8 cellular contexts compared by ENCODE assay signal in the genomic region with DNA sequence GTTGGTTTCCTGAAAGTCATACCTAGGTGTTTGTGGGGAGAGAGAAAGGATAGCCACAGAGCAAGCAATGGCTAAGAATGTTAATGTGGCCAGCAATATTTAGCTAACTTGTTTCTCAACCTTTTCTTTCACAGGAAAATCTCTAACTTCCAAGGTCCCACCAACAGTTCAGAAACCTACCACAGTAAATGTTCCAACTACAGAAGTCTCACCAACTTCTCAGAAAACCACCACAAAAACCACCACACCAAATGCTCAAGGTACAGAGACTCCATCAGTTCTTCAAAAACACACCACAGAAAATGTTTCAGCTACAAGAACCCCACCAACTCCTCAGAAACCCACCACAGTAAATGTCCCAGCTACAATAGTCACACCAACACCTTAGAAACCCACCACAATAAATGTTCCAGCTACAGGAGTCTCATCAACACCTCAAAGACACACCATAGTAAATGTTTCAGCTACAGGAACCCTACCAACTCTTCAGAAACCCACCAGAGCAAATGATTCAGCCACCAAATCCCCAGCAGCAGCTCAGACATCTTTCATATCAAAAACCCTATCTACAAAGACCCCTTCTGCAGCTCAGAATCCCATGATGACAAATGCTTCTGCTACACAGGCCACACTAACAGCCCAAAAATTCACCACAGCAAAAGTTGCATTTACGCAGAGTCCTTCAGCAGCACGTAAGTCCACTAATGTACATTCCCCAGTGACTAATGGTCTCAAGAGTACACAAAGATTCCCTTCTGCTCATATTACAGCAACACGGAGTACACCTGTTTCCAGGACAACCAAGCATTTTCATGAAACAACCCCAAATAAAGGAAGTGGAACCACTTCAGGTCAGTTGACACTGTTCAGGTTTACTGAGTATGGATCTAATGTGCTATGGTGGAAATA. TPM values are rescaled to one million over a fixed set of nuclear protein-coding genes. Genes with fewer than 3 reads are reported as not detected.
DNase-seq lines count a peak whose midpoint lies in the region; ATAC-seq, FAIRE-seq and TF ChIP-seq lines count a peak whose summit lies in the region.

No MANE protein-coding gene starts in this region.

- POLR2A ChIA-PET in endothelial cell of umbilical vein (lab: Charles Lee), result no interaction called here

- peaks cover 86% of the 10 kb centered on the region for H3K4me1 Mint-ChIP-seq in stimulated activated naive CD8-positive, alpha-beta T cell treated with anti-CD3 and anti-CD28 coated beads, Interleukin-15, Interleukin-2, amounts not matched to agents 100 ng/mL and 50 ng/mL, for 24 hours (ENCODE audit: low read depth)

- H3K36me3 ChIP-seq in OCI-LY1 (ENCODE audit: insufficient read depth, low read length) (peaks cover 21% of the 10 kb centered on the region), endothelial cell of umbilical vein (ENCODE audit: control insufficient read depth in 2 of 2, extremely low read depth in 1 of 2, insufficient read depth in 2 of 2, low read length in 2 of 2) (peaks cover 6 to 35% of the 10 kb centered on the region in 2 experiments), GM23248 (ENCODE audit: low read depth) (peaks cover 40% of the 10 kb centered on the region)

- H3K9me3 ChIP-seq in OCI-LY1 (ENCODE audit: low read length), result peaks cover 10% of the 10 kb centered on the region; the same call in 1 of the 2 replicates
- no peaks in the 10 kb centered on the region for H3K9me3 ChIP-seq in endothelial cell of umbilical vein (replicated peaks; ENCODE audit: control insufficient read depth, insufficient read depth, low read length)
- no peaks in the 10 kb centered on the region for H3K9me3 ChIP-seq in GM23248 (ENCODE audit: low read depth)

- dilution Hi-C loops in endothelial cell of umbilical vein (cut with MboI; ENCODE audit: extremely low pct_ligation_motif_present, low sequenced_read_pairs), result no loop called here

- H3K27me3 ChIP-seq in OCI-LY1 (ENCODE audit: insufficient read depth, low read length) (no peaks in the 10 kb centered on the region), endothelial cell of umbilical vein (ENCODE audit: control insufficient read depth in 2 of 2, insufficient read depth in 2 of 2, low read length in 2 of 2) (no peaks in the 10 kb centered on the region), GM23248 (replicated peaks; ENCODE audit: insufficient read depth) (no peaks in the 10 kb centered on the region)

- peak; percentile 70 for ATAC-seq in HG02938 (IDR thresholded peaks at IDR 0.05; ENCODE audit: unreplicated experiment)

- H3K9me2 ChIP-seq in OCI-LY1 (ENCODE audit: low read depth, low read length) (no peaks in the 10 kb centered on the region), GM23248 (ENCODE audit: insufficient read depth) (no peaks in the 10 kb centered on the region)

- intact Hi-C loops in endothelial cell of umbilical vein (cut with micrococcal nuclease), result no loop called here

- H3K9ac ChIP-seq in OCI-LY1 (ENCODE audit: low read length) (no peak overlapping the region), endothelial cell of umbilical vein (replicated peaks; ENCODE audit: extremely low read depth, insufficient read depth, low read length) (no peak overlapping the region), GM23248 (no peak overlapping the region)

- H3K79me2 ChIP-seq in OCI-LY1 (ENCODE audit: insufficient read depth, low read length) (no peaks in the 10 kb centered on the region), endothelial cell of umbilical vein (ENCODE audit: control insufficient read depth, insufficient read depth, low read length) (peaks cover 2% of the 10 kb centered on the region), GM23248 (ENCODE audit: insufficient read depth) (no peaks in the 10 kb centered on the region)

- H3K9me3 Mint-ChIP-seq in stimulated activated naive CD8-positive, alpha-beta T cell treated with anti-CD3 and anti-CD28 coated beads, Interleukin-15, Interleukin-2, amounts not matched to agents 100 ng/mL and 50 ng/mL, for 24 hours, result peaks cover 25% of the 10 kb centered on the region

- CTCF ChIA-PET in endothelial cell of umbilical vein (lab: Charles Lee), result interaction anchor here (0.8 to 1.3 kb wide), 3 partner anchors 65 to 252 kb away, joined by 3 to 4 read pairs (median 4); no protein-coding TSS in a partner anchor

- H3K4me2 ChIP-seq in OCI-LY1 (ENCODE audit: low read length) (no peak overlapping the region), endothelial cell of umbilical vein (ENCODE audit: insufficient read depth, low read length) (no peak overlapping the region), GM23248 (ENCODE audit: unreplicated experiment) (no peak overlapping the region)

- peaks cover 20% of the 10 kb centered on the region for H3K4me1 ChIP-seq in OCI-LY1 (ENCODE audit: insufficient read depth, low read length, severe bottlenecking)
- H3K4me1 ChIP-seq in endothelial cell of umbilical vein (ENCODE audit: control insufficient read depth, extremely low read depth, insufficient read depth, low read length), result no peaks in the 10 kb centered on the region
- H3K4me1 ChIP-seq in GM23248 (ENCODE audit: insufficient read depth), result 0 out of 2 replicates have a peak, but pooled peaks cover 5% of the 10 kb centered on the region

- TF ChIP-seq CTCF in OCI-LY1 (IDR thresholded peaks at IDR 0.05; ENCODE audit: low read length), result no peak
- TF ChIP-seq CTCF in endothelial cell of umbilical vein (IDR thresholded peaks at IDR 0.05; ENCODE audit: extremely low read depth in 1 of 2, insufficient read depth in 1 of 2, low read depth in 1 of 2, low read length in 2 of 2), result no peak

- no peaks in the 10 kb centered on the region for H3K9me1 ChIP-seq in endothelial cell of umbilical vein (replicated peaks; ENCODE audit: control insufficient read depth, extremely low read depth, insufficient read depth, low read length)

- in situ Hi-C loops in GM23248 (cut with MboI), result no loop called here

- no peak overlapping the region for H3K4me3 ChIP-seq in OCI-LY1 (ENCODE audit: low read depth, low read length, poor library complexity, severe bottlenecking)
- no peak overlapping the region for H3K4me3 ChIP-seq in endothelial cell of umbilical vein (replicated peaks in 1 of 3; ENCODE audit: insufficient read depth in 1 of 3, low read depth in 1 of 3, low read length in 3 of 3)
- no peak overlapping the region for H3K4me3 ChIP-seq in GM23248

- TSS peak; percentile 7 for BruUV-seq in endothelial cell of umbilical vein (replicated peaks; lab: Mats Ljungman, UMichigan)

- peak overlapping the region; percentile 80 for H3K4me3 Mint-ChIP-seq in stimulated activated naive CD8-positive, alpha-beta T cell treated with anti-CD3 and anti-CD28 coated beads, Interleukin-15, Interleukin-2, amounts not matched to agents 100 ng/mL and 50 ng/mL, for 24 hours

- H3K27ac ChIP-seq in OCI-LY1 (ENCODE audit: low read depth, low read length, poor library complexity, severe bottlenecking) (peak overlapping the region; percentile 3), endothelial cell of umbilical vein (ENCODE audit: insufficient read depth, low read depth, low read length) (no peak overlapping the region), GM23248 (no peak overlapping the region)

- DNase-seq in activated gamma-delta T cell treated with Interleukin-2 at 50 U/mL for 16 hours (peak; percentile 25), activated gamma-delta T cell (lab: John Stamatoyannopoulos, UW) (no peak), endothelial cell of umbilical vein (ENCODE audit: low read depth, low spot score) (no peak), NCI-H1436 treated with DMSO at 0.1 percent for 48 hours (lab: John Stamatoyannopoulos, UW) (no peak), GM23248 (no peak)

- peak overlapping the region; percentile 99 for H3K27ac Mint-ChIP-seq in stimulated activated naive CD8-positive, alpha-beta T cell treated with anti-CD3 and anti-CD28 coated beads, Interleukin-15, Interleukin-2, amounts not matched to agents 100 ng/mL and 50 ng/mL, for 24 hours

- no peak for TF ChIP-seq POLR2A in endothelial cell of umbilical vein (IDR thresholded peaks at IDR 0.05; ENCODE audit: low read depth, low read length)

- WGBS in GM23248 (ENCODE audit: low coverage in 1 of 2, low lambda C conversion rate in 2 of 2, missing lambda C conversion rate in 2 of 2), 2 experiments, result 49 to 54% methylated on average over 3 of the region's 3 CpGs

- H3F3A ChIP-seq in OCI-LY1 (ENCODE audit: insufficient read depth, low read length) (no peaks in the 10 kb centered on the region), GM23248 (ENCODE audit: insufficient read depth) (peaks cover 7% of the 10 kb centered on the region; the same call in 1 of the 2 replicates)

- peaks cover 91% of the 10 kb centered on the region for H3K36me3 Mint-ChIP-seq in stimulated activated naive CD8-positive, alpha-beta T cell treated with anti-CD3 and anti-CD28 coated beads, Interleukin-15, Interleukin-2, amounts not matched to agents 100 ng/mL and 50 ng/mL, for 24 hours (ENCODE audit: low read depth)

- no peak for FAIRE-seq in endothelial cell of umbilical vein (lab: Jason Lieb, UNC)

- no peaks in the 10 kb centered on the region for H4K20me1 ChIP-seq in OCI-LY1 (ENCODE audit: insufficient read depth, low read length)
- H4K20me1 ChIP-seq in endothelial cell of umbilical vein (replicated peaks; ENCODE audit: control insufficient read depth, extremely low read depth, insufficient read depth, low read length), result no peaks in the 10 kb centered on the region
- H4K20me1 ChIP-seq in GM23248 (ENCODE audit: insufficient read depth), result no peaks in the 10 kb centered on the region

- H3K27me3 Mint-ChIP-seq in stimulated activated naive CD8-positive, alpha-beta T cell treated with anti-CD3 and anti-CD28 coated beads, Interleukin-15, Interleukin-2, amounts not matched to agents 100 ng/mL and 50 ng/mL, for 24 hours, result peaks cover 3% of the 10 kb centered on the region

- H2AFZ ChIP-seq in OCI-LY1 (ENCODE audit: low read length) (no peak overlapping the region), endothelial cell of umbilical vein (ENCODE audit: low read depth, low read length) (no peak overlapping the region), GM23248 (no peak overlapping the region)

TF ChIP-seq in endothelial cell of umbilical vein, 7 proteins besides CTCF, POLR2A, EP300 and RAD21:
- TF ChIP-seq FOS (IDR thresholded peaks at IDR 0.05; ENCODE audit: borderline replicate concordance, insufficient read depth, low read length) (no peak), EZH2 (IDR thresholded peaks at IDR 0.05; ENCODE audit: borderline replicate concordance, low read depth, low read length, severe bottlenecking) (no peak)

RNA-seq across cellular contexts. Expression of a gene that starts 15.3 kb away (rescaled TPM):
- 179 and 223 TPM in 2 replicates for total RNA-seq in endothelial cell of umbilical vein
- polyA plus RNA-seq in endothelial cell of umbilical vein (103 and 111 TPM in 2 replicates), GM23248 (2016; fragmentation: Nextera tagmentation; extraction: Ambion mirVana) (52.8 and 54.8 TPM in 2 replicates)
- polyA plus RNA-seq in endothelial cell of umbilical vein (2011; cell fraction: cytosol; rRNA removed), result 103 and 115 TPM in 2 replicates
- 77.0 and 114 TPM in 2 replicates for polyA plus RNA-seq in endothelial cell of umbilical vein (2011; cell fraction: nucleus; rRNA removed)
- 164 and 176 TPM in 2 replicates for polyA plus RNA-seq in endothelial cell of umbilical vein (2012)
- 106 and 107 TPM in 2 replicates for polyA minus RNA-seq in endothelial cell of umbilical vein
- 565 TPM for polyA minus RNA-seq in endothelial cell of umbilical vein (2011; cell fraction: cytosol; rRNA and poly(A)+ RNA removed)
- polyA minus RNA-seq in endothelial cell of umbilical vein (2011; cell fraction: nucleus; rRNA and poly(A)+ RNA removed), result 216 and 218 TPM in 2 replicates
- 39.2 and 54.7 TPM in 2 replicates for total RNA-seq in GM23248 (2014; rRNA removed; shearing (Covaris generic))
